8 cellular contexts compared by ENCODE assay signal in genomic region chr3:48609088-48610005, GRCh38. TPM values are rescaled to one million over a fixed set of nuclear protein-coding genes. Genes with fewer than 3 reads are reported as not detected.
DNase-seq lines count a peak whose midpoint lies in the region; ATAC-seq and TF ChIP-seq lines count a peak whose summit lies in the region.

Gene UQCRC1, minus strand, starts transcription at chr3:48609646. Its CDS starts 26 bp downstream, at chr3:48609620.

- ATAC-seq in GM19328 (IDR thresholded peaks at IDR 0.05; ENCODE audit: unreplicated experiment) (peak; percentile 96), HG03520 (IDR thresholded peaks at IDR 0.05; ENCODE audit: unreplicated experiment) (peak; percentile 97), left lung (peak; percentile 100)

- H3K36me3 Mint-ChIP-seq in CD14-positive monocyte: peaks cover 31 to 43% of the 10 kb centered on the region in 2 donors
- peaks cover 50% of the 10 kb centered on the region for H3K36me3 Mint-ChIP-seq in dendritic cell treated with granulocyte-macrophage colony-stimulating factor and Interleukin-4, amounts not matched to agents 40 ng/mL and 50 ng/mL, for 4 days (ENCODE audit: low read depth)

- H3K4me3 ChIP-seq in left lung: peak within 1 kb of the TSS; percentile 88 to 93

- peaks cover 0 to 5% (median 0%) of the 10 kb centered on the region in 7 donors for H3K9me3 Mint-ChIP-seq in CD14-positive monocyte
- H3K9me3 Mint-ChIP-seq in dendritic cell treated with granulocyte-macrophage colony-stimulating factor and Interleukin-4, amounts not matched to agents 40 ng/mL and 50 ng/mL, for 4 days: no peaks in the 10 kb centered on the region

- no peaks in the 10 kb centered on the region for H3K27me3 ChIP-seq in left lung

- peak; percentile 89 for DNase-seq in CD14-positive monocyte (ENCODE audit: low spot score)
- DNase-seq in NCI-H748 (lab: John Stamatoyannopoulos, UW; ENCODE audit: unreplicated experiment): peak; percentile 89
- peak; percentile 85 to 88 for DNase-seq in activated CD4-positive, alpha-beta T cell treated with anti-CD3 and anti-CD28 coated beads, Interleukin-2, amount 50 U/mL, for 24 hours (ENCODE audit: low read depth in 1 of 2, low spot score in 1 of 2)
- peak; percentile 94 to 99 for DNase-seq in left lung
- DNase-seq in stimulated activated CD4-positive, alpha-beta T cell treated with anti-CD3 and anti-CD28 coated beads, Interleukin-2, amount 100 ng/mL, for 48 hours: peak; percentile 87 to 92

- peaks cover 0 to 4% (median 3%) of the 10 kb centered on the region in 3 donors for H3K27me3 Mint-ChIP-seq in CD14-positive monocyte (ENCODE audit: low read depth in 3 of 3)
- no peaks in the 10 kb centered on the region for H3K27me3 Mint-ChIP-seq in dendritic cell treated with granulocyte-macrophage colony-stimulating factor and Interleukin-4, amounts not matched to agents 40 ng/mL and 50 ng/mL, for 4 days

- peak; percentile 85 for TF ChIP-seq CTCF in CD14-positive monocyte (IDR thresholded peaks at IDR 0.05)
- TF ChIP-seq CTCF in left lung (IDR thresholded peaks at IDR 0.05): peak; percentile 50 to 88

- H3K9me3 ChIP-seq in left lung: no peaks in the 10 kb centered on the region

- intact Hi-C loops in CD14-positive monocyte (cut with micrococcal nuclease) (loop anchor here (1.0 to 5.0 kb wide), 3 partner anchors 37 to 144 kb away; no protein-coding TSS in a partner anchor), left lung (cut with DNase I) (no loop called here)
- intact Hi-C loops in dendritic cell treated with granulocyte-macrophage colony-stimulating factor and Interleukin-4, amounts not matched to agents 40 ng/mL and 50 ng/mL, for 4 days (cut with micrococcal nuclease): loop anchor here (1.0 to 5.0 kb wide), 4 partner anchors 26 to 75 kb away; partner anchors contain the start of genes NCKIPSD, PFKFB4 and SLC26A6

- H3K4me3 Mint-ChIP-seq in CD14-positive monocyte: peak within 1 kb of the TSS; percentile 94 to 97
- peak within 1 kb of the TSS; percentile 100 for H3K4me3 Mint-ChIP-seq in dendritic cell treated with granulocyte-macrophage colony-stimulating factor and Interleukin-4, amounts not matched to agents 40 ng/mL and 50 ng/mL, for 4 days

- H3K27ac Mint-ChIP-seq in CD14-positive monocyte: peak within 1 kb of the TSS; percentile 87 to 99 (median 96)
- peak within 1 kb of the TSS; percentile 100 for H3K27ac Mint-ChIP-seq in dendritic cell treated with granulocyte-macrophage colony-stimulating factor and Interleukin-4, amounts not matched to agents 40 ng/mL and 50 ng/mL, for 4 days

- H3K4me1 ChIP-seq in left lung: peaks cover 0 to 36% of the 10 kb centered on the region in 2 donors

- peaks cover 0 to 31% of the 10 kb centered on the region in 2 donors for H3K36me3 ChIP-seq in left lung

- H3K4me1 Mint-ChIP-seq in CD14-positive monocyte: peaks cover 29% of the 10 kb centered on the region
- peaks cover 43% of the 10 kb centered on the region for H3K4me1 Mint-ChIP-seq in dendritic cell treated with granulocyte-macrophage colony-stimulating factor and Interleukin-4, amounts not matched to agents 40 ng/mL and 50 ng/mL, for 4 days (ENCODE audit: low read depth)

- peak within 1 kb of the TSS; percentile 69 to 84 for H3K27ac ChIP-seq in left lung

RNA-seq across cellular contexts. Expression of gene UQCRC1, which starts in this region (rescaled TPM):
- 100 to 1,000 TPM; 350 to 409 TPM for polyA plus RNA-seq in CD14-positive monocyte
- total RNA-seq in left lung: 100 to 1,000 TPM; 148 to 203 TPM

Comparison
In these comparisons a context has a peak if more than half of its experiments do, and no peak if none do; other contexts are left out.
1. Peak in every context shown above with its lines: DNase-seq, ATAC-seq, H3K4me3 ChIP-seq and H3K27ac ChIP-seq.
2. intact Hi-C loops: an anchor here in CD14-positive monocyte (1.0 to 5.0 kb wide) and dendritic cell treated with granulocyte-macrophage colony-stimulating factor and Interleukin-4, amounts not matched to agents 40 ng/mL and 50 ng/mL, for 4 days (1.0 to 5.0 kb wide); none called in left lung.